In the genomic region with DNA sequence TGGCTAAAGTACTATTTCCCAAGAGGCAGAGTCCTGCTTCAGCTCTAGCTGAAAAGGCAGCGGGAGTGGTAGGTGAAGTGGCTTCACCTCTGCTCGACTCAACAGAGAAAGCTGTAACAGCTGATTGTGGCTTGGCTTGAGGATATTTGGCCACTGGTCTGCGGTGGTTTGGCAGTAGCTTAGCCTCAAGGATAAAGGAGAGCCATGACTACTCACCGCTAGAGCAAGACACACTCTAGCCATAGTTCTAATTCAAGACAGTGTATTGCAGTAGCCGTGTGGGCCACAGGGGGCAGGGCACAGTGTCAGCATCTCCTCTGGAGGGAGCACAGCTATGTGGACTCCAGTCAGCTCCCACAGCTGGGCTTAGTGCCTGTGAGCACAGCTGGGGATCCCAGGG, we compare ENCODE assay signal across 17 cellular contexts. TPM values are rescaled to one million over a fixed set of nuclear protein-coding genes. Genes with fewer than 3 reads are reported as not detected.
DNase-seq lines count a peak whose midpoint lies in the region; ATAC-seq and TF ChIP-seq lines count a peak whose summit lies in the region.
"Had no signal": no experiment of that assay in that cellular context is flagged by ENCODE, and none has a peak within 500 bp of the region (broad histone marks: within the 10 kb centered on the region; RNA-seq: fewer than 3 reads in every experiment).

No MANE protein-coding gene starts in this region.

- H3K36me3 Mint-ChIP-seq in endodermal cell (ENCODE audit: low read depth) = no peaks in the 10 kb centered on the region
- no peaks in the 10 kb centered on the region for H3K36me3 Mint-ChIP-seq in neural progenitor cell

- DNase-seq in NCI-H82 (lab: John Stamatoyannopoulos, UW) = peak; percentile 39
- no peak for DNase-seq in NCI-H82 treated with DMSO at 0.1 percent for 48 hours (lab: John Stamatoyannopoulos, UW; ENCODE audit: unreplicated experiment)
- DNase-seq in MG63 = peak; percentile 26
- peak; percentile 73 for DNase-seq in endodermal cell
- DNase-seq in neural progenitor cell (ENCODE audit: low spot score) = peak; percentile 21
- no peak for DNase-seq in NOMO-1 treated with dmso at 0.1 percent for 144 hours (lab: John Stamatoyannopoulos, UW; ENCODE audit: unreplicated experiment)
- no peak for DNase-seq in hippocampal formation (lab: John Stamatoyannopoulos, UW)
- DNase-seq: H7; Kasumi-1; kidney glomerular epithelial cell; nucleus accumbens; stimulated activated naive CD4-positive, alpha-beta T cell treated with Interleukin-2 at 50 U/mL for 16 hours had no signal

- 93% methylated on average over 5 of the region's 5 CpGs; no CpG with 5 or more reads in 1 of the 2 experiments for WGBS in endodermal cell (ENCODE audit: insufficient coverage in 1 of 2, insufficient read length in 1 of 2), 2 experiments

- no peak overlapping the region for H3K9ac ChIP-seq in endodermal cell (ENCODE audit: extremely low read depth, low read length, poor library complexity, severe bottlenecking)
- no peak overlapping the region for H3K9ac ChIP-seq in neural progenitor cell

- H3K9me3 Mint-ChIP-seq in endodermal cell = peaks cover 40% of the 10 kb centered on the region
- peaks cover 15% of the 10 kb centered on the region for H3K9me3 Mint-ChIP-seq in neural progenitor cell

- H2AFZ ChIP-seq in neural progenitor cell (replicated peaks) = no peak overlapping the region

- H3K4me3 Mint-ChIP-seq in endodermal cell (no peak overlapping the region), neural progenitor cell (no peak overlapping the region)
- H3K4me3 Mint-ChIP-seq: T-helper 1 cell treated with Interleukin-12 subunit alpha and Interleukin-12 subunit beta and Interleukin-4 antibody, amounts not matched to agents 30 μg/mL and 1 μg/mL, for 36 hours had no signal

- peak; percentile 66 for TF ChIP-seq CTCF in endodermal cell (conservative IDR thresholded peaks at IDR 0.05)
- peak; percentile 34 for TF ChIP-seq CTCF in neural progenitor cell (IDR thresholded peaks at IDR 0.05)

- H3K27ac ChIP-seq in endodermal cell (ENCODE audit: low read depth, low read length) (no peak overlapping the region), neural progenitor cell (no peak overlapping the region)
- H3K27ac ChIP-seq: ascending aorta, epithelial cell of prostate had no signal

- H3K27me3 Mint-ChIP-seq in endodermal cell (ENCODE audit: insufficient read depth) = no peaks in the 10 kb centered on the region
- H3K27me3 Mint-ChIP-seq in neural progenitor cell (ENCODE audit: insufficient read depth, low read depth) = no peaks in the 10 kb centered on the region

- no peaks in the 10 kb centered on the region for H3K4me1 ChIP-seq in endodermal cell (ENCODE audit: control insufficient read depth, insufficient read depth, low read length)
- no peaks in the 10 kb centered on the region for H3K4me1 ChIP-seq in neural progenitor cell
- H3K4me1 ChIP-seq: ascending aorta had no signal

- H3K4me1 Mint-ChIP-seq in endodermal cell = no peaks in the 10 kb centered on the region
- H3K4me1 Mint-ChIP-seq in neural progenitor cell = no peaks in the 10 kb centered on the region

- H3K4me2 ChIP-seq in neural progenitor cell = no peak overlapping the region

- H4K20me1 ChIP-seq in neural progenitor cell (ENCODE audit: low read depth) = no peaks in the 10 kb centered on the region

- H3K9me3 ChIP-seq in MG63 = peaks cover 22% of the 10 kb centered on the region
- H3K9me3 ChIP-seq in endodermal cell (ENCODE audit: control insufficient read depth, low read length) = peaks cover 30% of the 10 kb centered on the region
- peaks cover 5% of the 10 kb centered on the region for H3K9me3 ChIP-seq in neural progenitor cell (ENCODE audit: low read depth)

- H3K79me2 ChIP-seq in neural progenitor cell (ENCODE audit: low read depth) = no peaks in the 10 kb centered on the region

- H3K27ac Mint-ChIP-seq in endodermal cell = no peak overlapping the region
- no peak overlapping the region for H3K27ac Mint-ChIP-seq in neural progenitor cell
- H3K27ac Mint-ChIP-seq: T-helper 1 cell treated with Interleukin-12 subunit alpha and Interleukin-12 subunit beta and Interleukin-4 antibody, amounts not matched to agents 30 μg/mL and 1 μg/mL, for 36 hours had no signal

- ATAC-seq in GM18502 (IDR thresholded peaks at IDR 0.05; ENCODE audit: poor library complexity, unreplicated experiment) = no peak

- H3K4me3 ChIP-seq in MG63 (no peak overlapping the region), endodermal cell (ENCODE audit: low read length) (no peak overlapping the region), neural progenitor cell (no peak overlapping the region)
- H3K4me3 ChIP-seq: ascending aorta had no signal

- H3F3A ChIP-seq in neural progenitor cell (ENCODE audit: low read depth) = no peaks in the 10 kb centered on the region

- H3K36me3 ChIP-seq in MG63 (no peaks in the 10 kb centered on the region), endodermal cell (ENCODE audit: control insufficient read depth, insufficient read depth, low read length) (no peaks in the 10 kb centered on the region), neural progenitor cell (peaks cover 3% of the 10 kb centered on the region)
- H3K36me3 ChIP-seq: ascending aorta had no signal

- H3K27me3 ChIP-seq in MG63 (no peaks in the 10 kb centered on the region), endodermal cell (ENCODE audit: control insufficient read depth, insufficient read depth, low read length, poor library complexity, severe bottlenecking) (no peaks in the 10 kb centered on the region), neural progenitor cell (no peaks in the 10 kb centered on the region)
- H3K27me3 ChIP-seq: ascending aorta had no signal

RNA-seq across cellular contexts. Expression of gene TPRG1, which starts 23.5 kb away (rescaled TPM):
- total RNA-seq in MG63 (2014; rRNA removed; shearing (Covaris generic); ENCODE audit: low replicate concordance) = 0.16 and 0.81 TPM in 2 replicates
- 1 to 10 TPM in 1 of 2 donors, under 1 TPM in 1; 0.69 to 1.3 TPM for total RNA-seq in endodermal cell
- 0.43 TPM for polyA plus RNA-seq in endodermal cell (2013, experiment 1 of 2)
- 0.37 TPM for polyA plus RNA-seq in endodermal cell (2013, experiment 2 of 2)
- 0.37 and 0.71 TPM in 2 replicates for total RNA-seq in neural progenitor cell (ENCODE audit: low replicate concordance)
- total RNA-seq: G401 had no signal

Comparison
In these comparisons a context has a peak if more than half of its experiments do, and no peak if none do; other contexts are left out.
1. DNase-seq: peak in NCI-H82 (single experiment), MG63 (single experiment), endodermal cell (single experiment) and neural progenitor cell (single experiment); none in NCI-H82 treated with DMSO at 0.1 percent for 48 hours (single experiment), NOMO-1 treated with dmso at 0.1 percent for 144 hours (single experiment) and hippocampal formation (0 of 2).